Comparison of ENCODE assay signal across 12 cellular contexts in the genomic region with DNA sequence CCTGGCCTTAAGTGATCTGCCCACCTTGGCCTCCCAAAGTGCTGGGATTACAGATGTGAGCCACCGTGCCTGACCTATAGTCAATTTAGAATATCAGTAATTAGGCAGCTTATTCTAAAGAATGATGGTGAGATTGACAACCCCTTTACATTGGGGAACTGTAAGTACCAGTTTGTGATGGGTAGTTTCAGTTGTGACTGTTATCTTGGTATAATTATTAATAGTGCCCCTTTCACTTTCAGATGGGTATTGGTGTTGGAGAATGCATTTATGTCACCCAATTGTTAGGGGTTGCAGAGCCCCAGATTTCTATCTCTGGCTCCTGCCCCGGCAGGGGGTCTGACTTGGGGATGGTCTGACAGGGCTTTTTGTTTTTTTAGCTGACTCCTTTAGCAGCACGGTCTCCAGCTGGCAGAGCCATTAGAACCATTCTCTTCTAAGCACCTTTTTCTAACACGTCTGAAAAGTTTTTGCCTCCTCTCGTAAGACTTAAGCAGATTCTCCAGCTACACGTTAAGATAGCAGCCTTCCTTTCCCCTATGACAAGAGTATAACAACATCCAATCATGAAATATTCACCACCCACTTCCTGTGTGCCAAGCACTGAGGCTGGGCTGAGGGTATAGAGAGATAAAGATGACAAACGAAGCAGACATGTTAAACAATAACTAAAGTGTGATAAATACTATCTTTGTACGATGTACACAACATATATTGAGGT.
A peak's percentile ranks its signal among the peaks of the same experiment; 100 is the strongest.
DNase-seq lines count a peak whose midpoint lies in the region; ATAC-seq and TF ChIP-seq lines count a peak whose summit lies in the region.
"Had no signal": no experiment of that assay in that cellular context is flagged by ENCODE, and none has a peak within 500 bp of the region (broad histone marks: within the 10 kb centered on the region; RNA-seq: fewer than 3 reads in every experiment).

No MANE protein-coding gene starts in this region.

- peaks cover 11% of the 10 kb centered on the region for H3K36me3 ChIP-seq in right atrium auricular region

- no peaks in the 10 kb centered on the region for H3K4me1 ChIP-seq in right atrium auricular region
- H3K4me1 ChIP-seq: tibial artery had no signal

- no peaks in the 10 kb centered on the region for H3K27me3 ChIP-seq in right atrium auricular region
- H3K27me3 ChIP-seq: tibial artery had no signal

- TF ChIP-seq CTCF in right atrium auricular region (IDR thresholded peaks at IDR 0.05), result no peak

- H3K27ac ChIP-seq in right atrium auricular region, result no peak overlapping the region
- H3K27ac ChIP-seq: tibial artery had no signal

- H3K27ac Mint-ChIP-seq in memory B cell, result no peak overlapping the region

- H3K4me1 Mint-ChIP-seq in memory B cell, result peaks cover 7% of the 10 kb centered on the region

- H3K9me3 ChIP-seq in right atrium auricular region, result no peaks in the 10 kb centered on the region
- H3K9me3 ChIP-seq: tibial artery had no signal

- H3K36me3 Mint-ChIP-seq in memory B cell, result peaks cover 20% of the 10 kb centered on the region

- H3K9me3 Mint-ChIP-seq in memory B cell, result no peaks in the 10 kb centered on the region

- no peak overlapping the region for H3K4me3 ChIP-seq in right atrium auricular region
- H3K4me3 ChIP-seq: tibial artery had no signal

- H3K27me3 Mint-ChIP-seq in memory B cell, result no peaks in the 10 kb centered on the region

- ATAC-seq in GM18858 (IDR thresholded peaks at IDR 0.05; ENCODE audit: unreplicated experiment) (peak; percentile 68), GM21360 (IDR thresholded peaks at IDR 0.05; ENCODE audit: unreplicated experiment) (peak; percentile 57), HG03196 (IDR thresholded peaks at IDR 0.05; ENCODE audit: unreplicated experiment) (peak; percentile 71), memory B cell (ENCODE audit: low read depth) (peak; percentile 35), HG03469 (IDR thresholded peaks at IDR 0.05; ENCODE audit: unreplicated experiment) (no peak)

- DNase-seq in memory B cell (ENCODE audit: low spot score in 2 of 2), result no peak
- no peak for DNase-seq in activated CD8-positive, alpha-beta memory T cell treated with anti-CD3 and anti-CD28 coated beads, Interleukin-2, amount 50 U/mL, for 48 hours
- no peak for DNase-seq in right atrium auricular region (ENCODE audit: low spot score)
- DNase-seq: aorta, mesenchymal stem cell, NCI-H1048, NCI-H345, tibial artery had no signal

- H3K4me3 Mint-ChIP-seq in memory B cell, result no peak overlapping the region
